ENCODE assay signal across 11 cellular contexts in genomic region chr20:62067547-62068260, GRCh38. TPM values are rescaled to one million over a fixed set of nuclear protein-coding genes. Genes with fewer than 3 reads are reported as not detected.
DNase-seq lines count a peak whose midpoint lies in the region; ATAC-seq and TF ChIP-seq lines count a peak whose summit lies in the region.
"Had no signal": no experiment of that assay in that cellular context is flagged by ENCODE, and none has a peak within 500 bp of the region (broad histone marks: within the 10 kb centered on the region; RNA-seq: fewer than 3 reads in every experiment).

No MANE protein-coding gene starts in this region.

- peaks cover 15% of the 10 kb centered on the region; the same call in 1 of the 2 replicates for H4K20me1 ChIP-seq in Karpas-422 (ENCODE audit: insufficient read depth, low read depth, low read length)

- H3K27ac Mint-ChIP-seq in CD4-positive, alpha-beta memory T cell = peak overlapping the region; percentile 60 to 94 (median 91)
- H3K27ac Mint-ChIP-seq in activated naive CD8-positive, alpha-beta T cell treated with anti-CD3 and anti-CD28 coated beads, Interleukin-2, amount 10 ng/mL, durations not matched to agents 7 days and 5 days = peak overlapping the region; percentile 64

- no peaks in the 10 kb centered on the region for H3K9me2 ChIP-seq in Karpas-422 (replicated peaks; ENCODE audit: insufficient read depth, low read length)

- no peak overlapping the region for H3K9ac ChIP-seq in Karpas-422 (ENCODE audit: low read length)

- H3K9me3 Mint-ChIP-seq in CD4-positive, alpha-beta memory T cell = peaks cover 0 to 4% (median 2%) of the 10 kb centered on the region in 8 donors
- H3K9me3 Mint-ChIP-seq in activated naive CD8-positive, alpha-beta T cell treated with anti-CD3 and anti-CD28 coated beads, Interleukin-2, amount 10 ng/mL, durations not matched to agents 7 days and 5 days = peaks cover 3% of the 10 kb centered on the region

- H3K36me3 ChIP-seq in CD4-positive, alpha-beta memory T cell (ENCODE audit: insufficient read depth, low read length) = no peaks in the 10 kb centered on the region
- no peaks in the 10 kb centered on the region for H3K36me3 ChIP-seq in mucosa of descending colon (ENCODE audit: low read depth)
- H3K36me3 ChIP-seq in Karpas-422 (ENCODE audit: insufficient read depth, low read length) = no peaks in the 10 kb centered on the region
- H3K36me3 ChIP-seq: adrenal gland had no signal

- H3K4me1 ChIP-seq in CD4-positive, alpha-beta memory T cell (ENCODE audit: insufficient read depth, low read length) = peaks cover 34% of the 10 kb centered on the region
- H3K4me1 ChIP-seq in mucosa of descending colon (ENCODE audit: low read depth) = peaks cover 43% of the 10 kb centered on the region
- H3K4me1 ChIP-seq in Karpas-422 (ENCODE audit: low read length) = peaks cover 31% of the 10 kb centered on the region

- H3K4me3 Mint-ChIP-seq in CD4-positive, alpha-beta memory T cell = peak overlapping the region; percentile 59 to 94 (median 89)
- H3K4me3 Mint-ChIP-seq in activated naive CD8-positive, alpha-beta T cell treated with anti-CD3 and anti-CD28 coated beads, Interleukin-2, amount 10 ng/mL, durations not matched to agents 7 days and 5 days = peak overlapping the region; percentile 88

- no peak overlapping the region for H3K27ac ChIP-seq in CD4-positive, alpha-beta memory T cell (ENCODE audit: low read depth, low read length)
- H3K27ac ChIP-seq in Karpas-422 (ENCODE audit: low read length) = no peak overlapping the region
- H3K27ac ChIP-seq: epithelial cell of prostate had no signal

- CTCF ChIA-PET in CD4-positive, alpha-beta memory T cell (lab: Charles Lee; ENCODE audit: partially characterized antibody) = interaction anchor here (0.7 to 2.2 kb wide), 7 partner anchors 49 to 89 kb away, joined by 3 to 8 read pairs (median 4); no protein-coding TSS in a partner anchor

- H3K9me3 ChIP-seq in CD4-positive, alpha-beta memory T cell (ENCODE audit: control insufficient read depth in 1 of 2, low read length in 2 of 2) = no peaks in the 10 kb centered on the region
- H3K9me3 ChIP-seq in mucosa of descending colon = no peaks in the 10 kb centered on the region
- H3K9me3 ChIP-seq in Karpas-422 (ENCODE audit: low read length) = no peaks in the 10 kb centered on the region
- H3K9me3 ChIP-seq: adrenal gland had no signal

- H3K79me2 ChIP-seq in Karpas-422 (ENCODE audit: low read length) = peaks cover 17% of the 10 kb centered on the region

- no peak for DNase-seq in CD4-positive, alpha-beta memory T cell
- DNase-seq in KG1 (lab: John Stamatoyannopoulos, UW) (peak; percentile 3), mucosa of descending colon (peak in 2 of 3 donors; percentile 25 to 47), omental fat pad (ENCODE audit: low spot score) (no peak), RKO (ENCODE audit: low spot score) (no peak), kidney glomerular epithelial cell (lab: John Stamatoyannopoulos, UW) (no peak), Karpas-422 (no peak)
- DNase-seq in activated naive CD8-positive, alpha-beta T cell treated with anti-CD3 and anti-CD28 coated beads, Interleukin-2, amount 10 ng/mL, durations not matched to agents 7 days and 5 days = no peak
- DNase-seq: NCI-H748 treated with DMSO at 0.1 percent for 48 hours had no signal

- POLR2A ChIA-PET in CD4-positive, alpha-beta memory T cell (lab: Charles Lee; ENCODE audit: partially characterized antibody) = interaction anchor here (1.1 to 4.9 kb wide), 8 partner anchors 48 to 171 kb away, joined by 3 to 130 read pairs (median 15); partner anchors contain the start of genes LSM14B, OSBPL2, PSMA7 and SS18L1
- POLR2A ChIA-PET in activated naive CD8-positive, alpha-beta T cell treated with anti-CD3 and anti-CD28 coated beads, Interleukin-2, amount 10 ng/mL, durations not matched to agents 7 days and 5 days (lab: Charles Lee) = interaction anchor here (1.4 to 4.8 kb wide), 5 partner anchors 54 to 115 kb away, joined by 6 to 111 read pairs (median 11); partner anchors contain the start of genes LSM14B, MTG2, PSMA7 and SS18L1

- peaks cover 19 to 41% (median 29%) of the 10 kb centered on the region in 4 donors for H3K4me1 Mint-ChIP-seq in CD4-positive, alpha-beta memory T cell
- H3K4me1 Mint-ChIP-seq in activated naive CD8-positive, alpha-beta T cell treated with anti-CD3 and anti-CD28 coated beads, Interleukin-2, amount 10 ng/mL, durations not matched to agents 7 days and 5 days = peaks cover 16% of the 10 kb centered on the region

- no peak overlapping the region for H3K4me3 ChIP-seq in CD4-positive, alpha-beta memory T cell (ENCODE audit: low read length in 2 of 2)
- H3K4me3 ChIP-seq in mucosa of descending colon (no peak overlapping the region), Karpas-422 (ENCODE audit: low read length) (no peak overlapping the region)

- no peaks in the 10 kb centered on the region for H3K27me3 ChIP-seq in CD4-positive, alpha-beta memory T cell (ENCODE audit: insufficient read depth, low read length)
- 0 out of 2 replicates have a peak, but pooled peaks cover 3% of the 10 kb centered on the region for H3K27me3 ChIP-seq in Karpas-422 (ENCODE audit: low read length)
- H3K27me3 ChIP-seq: adrenal gland had no signal

- intact Hi-C loops in CD4-positive, alpha-beta memory T cell (cut with micrococcal nuclease) = loop anchor here (2.0 to 10.0 kb wide), 5 partner anchors 55 to 317 kb away; partner anchors contain the start of genes MTG2, OSBPL2 and RPS21
- intact Hi-C loops in mucosa of descending colon (cut with DNase I, micrococcal nuclease) = loop anchor here in 1 of 2 donors (5.0 kb wide), 1 partner anchor 55 kb away; the partner anchor contains the start of gene LSM14B

- H3K4me2 ChIP-seq in Karpas-422 (ENCODE audit: low read depth, low read length, poor library complexity, severe bottlenecking) = no peak overlapping the region

- no peak for ATAC-seq in activated naive CD8-positive, alpha-beta T cell treated with anti-CD3 and anti-CD28 coated beads, Interleukin-2, amount 10 ng/mL, durations not matched to agents 7 days and 5 days (ENCODE audit: low read depth)
- no peak for ATAC-seq in mucosa of descending colon
- no peak for ATAC-seq in omental fat pad (ENCODE audit: low FRiP score)

- H2AFZ ChIP-seq in Karpas-422 (ENCODE audit: low read length) = no peak overlapping the region

- no peaks in the 10 kb centered on the region for H3K27me3 Mint-ChIP-seq in CD4-positive, alpha-beta memory T cell
- peaks cover 2% of the 10 kb centered on the region for H3K27me3 Mint-ChIP-seq in activated naive CD8-positive, alpha-beta T cell treated with anti-CD3 and anti-CD28 coated beads, Interleukin-2, amount 10 ng/mL, durations not matched to agents 7 days and 5 days

- TF ChIP-seq CTCF in mucosa of descending colon (IDR thresholded peaks at IDR 0.05) (no peak), omental fat pad (IDR thresholded peaks at IDR 0.05) (no peak)

- peaks cover 0 to 11% of the 10 kb centered on the region in 2 donors for H3K36me3 Mint-ChIP-seq in CD4-positive, alpha-beta memory T cell
- H3K36me3 Mint-ChIP-seq in activated naive CD8-positive, alpha-beta T cell treated with anti-CD3 and anti-CD28 coated beads, Interleukin-2, amount 10 ng/mL, durations not matched to agents 7 days and 5 days = peaks cover 1% of the 10 kb centered on the region

RNA-seq across cellular contexts. Expression of gene TAF4, which starts 2.0 kb away (rescaled TPM):
- 10 to 100 TPM; 32.7 to 33.1 TPM for total RNA-seq in CD4-positive, alpha-beta memory T cell
- polyA plus RNA-seq in CD4-positive, alpha-beta memory T cell = 1 to 10 TPM in 1 of 2 donors, under 1 TPM in 1; 0.54 to 2.3 TPM
- 10 to 100 TPM; 22.6 to 23.8 TPM for total RNA-seq in activated naive CD8-positive, alpha-beta T cell treated with anti-CD3 and anti-CD28 coated beads, Interleukin-2, amount 10 ng/mL, durations not matched to agents 7 days and 5 days
- total RNA-seq in mucosa of descending colon = 10 to 100 TPM; 23.8 to 28.3 (median 27.5) TPM
- 10 to 100 TPM in 2 of 4 donors, 1 to 10 TPM in 2; 7.1 to 15.9 (median 11.9) TPM for total RNA-seq in omental fat pad
- 19.5 and 19.7 TPM in 2 replicates for total RNA-seq in Karpas-422 (2014; rRNA removed; shearing (Covaris generic); ENCODE audit: low replicate concordance)

RNA-seq across cellular contexts. Expression of gene LSM14B, which starts 54.6 kb away (rescaled TPM):
- 10 to 100 TPM; 48.5 to 50.3 TPM for total RNA-seq in CD4-positive, alpha-beta memory T cell
- polyA plus RNA-seq in CD4-positive, alpha-beta memory T cell = 1 to 10 TPM in 1 of 2 donors, under 1 TPM in 1; 0.78 to 1.2 TPM
- total RNA-seq in activated naive CD8-positive, alpha-beta T cell treated with anti-CD3 and anti-CD28 coated beads, Interleukin-2, amount 10 ng/mL, durations not matched to agents 7 days and 5 days = 10 to 100 TPM; 45.1 to 45.5 TPM
- total RNA-seq in mucosa of descending colon = 10 to 100 TPM; 33.5 to 49.1 (median 36.1) TPM
- total RNA-seq in omental fat pad = 10 to 100 TPM; 13.1 to 23.8 (median 16.0) TPM
- total RNA-seq in Karpas-422 (2014; rRNA removed; shearing (Covaris generic); ENCODE audit: low replicate concordance) = 16.1 and 32.3 TPM in 2 replicates

Comparison
In these comparisons a context has a peak if more than half of its experiments do, and no peak if none do; other contexts are left out.
1. DNase-seq: peak in KG1 (single experiment) and mucosa of descending colon (2 of 3); none in CD4-positive, alpha-beta memory T cell (0 of 5), activated naive CD8-positive, alpha-beta T cell treated with anti-CD3 and anti-CD28 coated beads, Interleukin-2, amount 10 ng/mL, durations not matched to agents 7 days and 5 days (single experiment), omental fat pad (single experiment), RKO (single experiment), kidney glomerular epithelial cell (single experiment) and Karpas-422 (single experiment).